ENCODE assay signal across 2 cellular contexts in the genomic region with DNA sequence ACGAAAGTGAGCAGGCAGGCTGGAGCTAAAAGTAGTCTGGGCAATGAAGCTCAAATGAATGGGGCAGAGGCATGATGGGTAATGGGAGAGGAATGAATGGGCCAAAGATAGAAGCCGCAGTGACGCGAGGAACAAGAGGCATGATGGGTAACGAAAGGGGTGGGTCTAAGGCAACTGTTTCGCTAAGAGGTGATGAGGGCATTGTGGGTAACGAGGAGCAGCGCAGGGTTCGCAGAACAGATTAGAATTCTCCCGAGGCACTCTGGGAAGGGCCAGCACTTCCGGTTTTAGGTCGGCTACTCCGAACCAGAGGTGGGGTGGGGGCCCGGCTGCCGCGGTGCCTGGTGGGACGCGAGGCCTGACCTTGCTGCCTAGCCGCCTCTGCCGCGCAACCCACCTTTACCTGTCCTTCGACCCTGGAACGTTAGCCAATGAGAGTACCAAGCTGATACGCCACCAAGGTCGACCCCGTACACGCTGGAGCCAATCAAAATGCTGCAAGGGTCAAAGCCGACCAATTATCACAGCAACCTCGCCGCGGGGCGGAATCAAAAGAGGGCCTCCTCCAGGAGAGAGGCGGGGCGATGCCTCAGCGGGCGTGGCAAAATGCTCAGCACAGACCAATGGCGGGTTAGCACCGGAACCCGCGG.
TF ChIP-seq lines count a peak whose summit lies in the region.

No MANE protein-coding gene starts in this region.

TF ChIP-seq in WTC11, 78 proteins besides CTCF, POLR2A, EP300 and RAD21:
- peak; percentile 43; the same call in 1 of the 2 replicates for TF ChIP-seq ZNF121 (CRISPR knock-in tag; IDR thresholded peaks at IDR 0.05)
- peak; percentile 36; the same call in 1 of the 2 replicates for TF ChIP-seq TEAD1 (CRISPR knock-in tag; IDR thresholded peaks at IDR 0.05)
- TF ChIP-seq, protein P1, sequence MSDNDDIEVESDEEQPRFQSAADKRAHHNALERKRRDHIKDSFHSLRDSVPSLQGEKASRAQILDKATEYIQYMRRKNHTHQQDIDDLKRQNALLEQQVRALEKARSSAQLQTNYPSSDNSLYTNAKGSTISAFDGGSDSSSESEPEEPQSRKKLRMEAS (CRISPR knock-in tag; IDR thresholded peaks at IDR 0.05), result 0 out of 2 replicates have a peak, but pooled peaks have one; percentile 20
- TF ChIP-seq CREM (CRISPR knock-in tag; IDR thresholded peaks at IDR 0.05), result peak; percentile 17; the same call in 1 of the 2 replicates
- peak; percentile 88; the same call in 1 of the 2 replicates for TF ChIP-seq ETV6 (CRISPR knock-in tag; IDR thresholded peaks at IDR 0.05)
- TF ChIP-seq, protein P2, sequence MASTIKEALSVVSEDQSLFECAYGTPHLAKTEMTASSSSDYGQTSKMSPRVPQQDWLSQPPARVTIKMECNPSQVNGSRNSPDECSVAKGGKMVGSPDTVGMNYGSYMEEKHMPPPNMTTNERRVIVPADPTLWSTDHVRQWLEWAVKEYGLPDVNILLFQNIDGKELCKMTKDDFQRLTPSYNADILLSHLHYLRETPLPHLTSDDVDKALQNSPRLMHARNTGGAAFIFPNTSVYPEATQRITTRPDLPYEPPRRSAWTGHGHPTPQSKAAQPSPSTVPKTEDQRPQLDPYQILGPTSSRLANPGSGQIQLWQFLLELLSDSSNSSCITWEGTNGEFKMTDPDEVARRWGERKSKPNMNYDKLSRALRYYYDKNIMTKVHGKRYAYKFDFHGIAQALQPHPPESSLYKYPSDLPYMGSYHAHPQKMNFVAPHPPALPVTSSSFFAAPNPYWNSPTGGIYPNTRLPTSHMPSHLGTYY (CRISPR knock-in tag; IDR thresholded peaks at IDR 0.05), result peak; percentile 13; the same call in 1 of the 2 replicates
- TF ChIP-seq RORB (CRISPR knock-in tag; IDR thresholded peaks at IDR 0.05), result no peak
- no peak for TF ChIP-seq SOX15 (CRISPR knock-in tag; IDR thresholded peaks at IDR 0.05)
- TF ChIP-seq, protein P3, sequence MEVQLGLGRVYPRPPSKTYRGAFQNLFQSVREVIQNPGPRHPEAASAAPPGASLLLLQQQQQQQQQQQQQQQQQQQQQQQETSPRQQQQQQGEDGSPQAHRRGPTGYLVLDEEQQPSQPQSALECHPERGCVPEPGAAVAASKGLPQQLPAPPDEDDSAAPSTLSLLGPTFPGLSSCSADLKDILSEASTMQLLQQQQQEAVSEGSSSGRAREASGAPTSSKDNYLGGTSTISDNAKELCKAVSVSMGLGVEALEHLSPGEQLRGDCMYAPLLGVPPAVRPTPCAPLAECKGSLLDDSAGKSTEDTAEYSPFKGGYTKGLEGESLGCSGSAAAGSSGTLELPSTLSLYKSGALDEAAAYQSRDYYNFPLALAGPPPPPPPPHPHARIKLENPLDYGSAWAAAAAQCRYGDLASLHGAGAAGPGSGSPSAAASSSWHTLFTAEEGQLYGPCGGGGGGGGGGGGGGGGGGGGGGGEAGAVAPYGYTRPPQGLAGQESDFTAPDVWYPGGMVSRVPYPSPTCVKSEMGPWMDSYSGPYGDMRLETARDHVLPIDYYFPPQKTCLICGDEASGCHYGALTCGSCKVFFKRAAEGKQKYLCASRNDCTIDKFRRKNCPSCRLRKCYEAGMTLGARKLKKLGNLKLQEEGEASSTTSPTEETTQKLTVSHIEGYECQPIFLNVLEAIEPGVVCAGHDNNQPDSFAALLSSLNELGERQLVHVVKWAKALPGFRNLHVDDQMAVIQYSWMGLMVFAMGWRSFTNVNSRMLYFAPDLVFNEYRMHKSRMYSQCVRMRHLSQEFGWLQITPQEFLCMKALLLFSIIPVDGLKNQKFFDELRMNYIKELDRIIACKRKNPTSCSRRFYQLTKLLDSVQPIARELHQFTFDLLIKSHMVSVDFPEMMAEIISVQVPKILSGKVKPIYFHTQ (CRISPR knock-in tag; IDR thresholded peaks at IDR 0.05), result 0 out of 2 replicates have a peak, but pooled peaks have one; percentile 13
- peak; percentile 74; the same call in 1 of the 2 replicates for TF ChIP-seq FOXK1 (CRISPR knock-in tag; IDR thresholded peaks at IDR 0.05)
- TF ChIP-seq TP53 (CRISPR knock-in tag; IDR thresholded peaks at IDR 0.05), result no peak
- TF ChIP-seq GABPB1 (CRISPR knock-in tag; IDR thresholded peaks at IDR 0.05), result peak; percentile 80
- TF ChIP-seq PRRX2 (CRISPR knock-in tag; IDR thresholded peaks at IDR 0.05), result 0 out of 2 replicates have a peak, but pooled peaks have one; percentile 37
- TF ChIP-seq, protein P4, sequence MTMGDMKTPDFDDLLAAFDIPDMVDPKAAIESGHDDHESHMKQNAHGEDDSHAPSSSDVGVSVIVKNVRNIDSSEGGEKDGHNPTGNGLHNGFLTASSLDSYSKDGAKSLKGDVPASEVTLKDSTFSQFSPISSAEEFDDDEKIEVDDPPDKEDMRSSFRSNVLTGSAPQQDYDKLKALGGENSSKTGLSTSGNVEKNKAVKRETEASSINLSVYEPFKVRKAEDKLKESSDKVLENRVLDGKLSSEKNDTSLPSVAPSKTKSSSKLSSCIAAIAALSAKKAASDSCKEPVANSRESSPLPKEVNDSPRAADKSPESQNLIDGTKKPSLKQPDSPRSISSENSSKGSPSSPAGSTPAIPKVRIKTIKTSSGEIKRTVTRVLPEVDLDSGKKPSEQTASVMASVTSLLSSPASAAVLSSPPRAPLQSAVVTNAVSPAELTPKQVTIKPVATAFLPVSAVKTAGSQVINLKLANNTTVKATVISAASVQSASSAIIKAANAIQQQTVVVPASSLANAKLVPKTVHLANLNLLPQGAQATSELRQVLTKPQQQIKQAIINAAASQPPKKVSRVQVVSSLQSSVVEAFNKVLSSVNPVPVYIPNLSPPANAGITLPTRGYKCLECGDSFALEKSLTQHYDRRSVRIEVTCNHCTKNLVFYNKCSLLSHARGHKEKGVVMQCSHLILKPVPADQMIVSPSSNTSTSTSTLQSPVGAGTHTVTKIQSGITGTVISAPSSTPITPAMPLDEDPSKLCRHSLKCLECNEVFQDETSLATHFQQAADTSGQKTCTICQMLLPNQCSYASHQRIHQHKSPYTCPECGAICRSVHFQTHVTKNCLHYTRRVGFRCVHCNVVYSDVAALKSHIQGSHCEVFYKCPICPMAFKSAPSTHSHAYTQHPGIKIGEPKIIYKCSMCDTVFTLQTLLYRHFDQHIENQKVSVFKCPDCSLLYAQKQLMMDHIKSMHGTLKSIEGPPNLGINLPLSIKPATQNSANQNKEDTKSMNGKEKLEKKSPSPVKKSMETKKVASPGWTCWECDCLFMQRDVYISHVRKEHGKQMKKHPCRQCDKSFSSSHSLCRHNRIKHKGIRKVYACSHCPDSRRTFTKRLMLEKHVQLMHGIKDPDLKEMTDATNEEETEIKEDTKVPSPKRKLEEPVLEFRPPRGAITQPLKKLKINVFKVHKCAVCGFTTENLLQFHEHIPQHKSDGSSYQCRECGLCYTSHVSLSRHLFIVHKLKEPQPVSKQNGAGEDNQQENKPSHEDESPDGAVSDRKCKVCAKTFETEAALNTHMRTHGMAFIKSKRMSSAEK (CRISPR knock-in tag; IDR thresholded peaks at IDR 0.05; ENCODE audit: borderline replicate concordance), result peak; percentile 80; the same call in 1 of the 2 replicates
- TF ChIP-seq NFE2L1 (CRISPR knock-in tag; IDR thresholded peaks at IDR 0.05), result 0 out of 2 replicates have a peak, but pooled peaks have one; percentile 7
- TF ChIP-seq, protein P5, sequence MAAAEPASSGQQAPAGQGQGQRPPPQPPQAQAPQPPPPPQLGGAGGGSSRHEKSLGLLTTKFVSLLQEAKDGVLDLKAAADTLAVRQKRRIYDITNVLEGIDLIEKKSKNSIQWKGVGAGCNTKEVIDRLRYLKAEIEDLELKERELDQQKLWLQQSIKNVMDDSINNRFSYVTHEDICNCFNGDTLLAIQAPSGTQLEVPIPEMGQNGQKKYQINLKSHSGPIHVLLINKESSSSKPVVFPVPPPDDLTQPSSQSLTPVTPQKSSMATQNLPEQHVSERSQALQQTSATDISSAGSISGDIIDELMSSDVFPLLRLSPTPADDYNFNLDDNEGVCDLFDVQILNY (CRISPR knock-in tag; IDR thresholded peaks at IDR 0.05), result no peak
- peak; percentile 85 for TF ChIP-seq EMX1 (CRISPR knock-in tag; IDR thresholded peaks at IDR 0.05)
- TF ChIP-seq NR2C2 (CRISPR knock-in tag; IDR thresholded peaks at IDR 0.05), result peak; percentile 70

TF ChIP-seq in H1, 55 proteins besides CTCF, POLR2A, EP300 and RAD21 (continues in another document):
- TF ChIP-seq BCL11A (IDR thresholded peaks at IDR 0.05; ENCODE audit: low read depth in 2 of 2, low read length in 2 of 2) (no peak), SP1 (IDR thresholded peaks at IDR 0.05; ENCODE audit: low read depth, low read length) (no peak), RNF2 (IDR thresholded peaks at IDR 0.05; ENCODE audit: borderline replicate concordance, low read depth, low read length, missing control alignments, poor library complexity, severe bottlenecking) (no peak), CBX8 (IDR thresholded peaks at IDR 0.05; ENCODE audit: borderline replicate concordance, low read depth, low read length) (no peak), SAP30 (IDR thresholded peaks at IDR 0.05; ENCODE audit: insufficient read depth, insufficient replicate concordance, low read length) (no peak), TEAD4 (IDR thresholded peaks at IDR 0.05; ENCODE audit: low read depth, low read length) (no peak), NANOG (IDR thresholded peaks at IDR 0.05; ENCODE audit: insufficient read depth, low read depth, low read length, poor library complexity, severe bottlenecking) (peak; percentile 20), JUN (IDR thresholded peaks at IDR 0.05; ENCODE audit: low read depth, low read length) (no peak), SIX5 (IDR thresholded peaks at IDR 0.05; ENCODE audit: low read depth, low read length) (0 out of 2 replicates have a peak, but pooled peaks have one; percentile 4), TAF1 (IDR thresholded peaks at IDR 0.05; ENCODE audit: low read depth, low read length) (peak; percentile 71), RBBP5 (IDR thresholded peaks at IDR 0.05; ENCODE audit: borderline replicate concordance, low read depth, low read length) (no peak), CEBPB (IDR thresholded peaks at IDR 0.05; ENCODE audit: low read depth, low read length) (no peak), SIRT6 (IDR thresholded peaks at IDR 0.05; ENCODE audit: low read length) (no peak), GABPA (IDR thresholded peaks at IDR 0.05; ENCODE audit: borderline replicate concordance, insufficient read depth, low read length) (peak; percentile 43; the same call in 1 of the 2 replicates), KDM4A (IDR thresholded peaks at IDR 0.05; ENCODE audit: low read depth, low read length, severe bottlenecking) (no peak), HDAC6 (IDR thresholded peaks at IDR 0.05; ENCODE audit: low read depth, low read length) (no peak), POLR2AphosphoS5 (IDR thresholded peaks at IDR 0.05; ENCODE audit: low read depth, low read length) (peak; percentile 98), GTF2F1 (IDR thresholded peaks at IDR 0.05; ENCODE audit: borderline replicate concordance, low read depth, low read length) (no peak), RFX5 (IDR thresholded peaks at IDR 0.05; ENCODE audit: borderline replicate concordance, low read depth, low read length) (no peak)
- TF ChIP-seq, protein P6, sequence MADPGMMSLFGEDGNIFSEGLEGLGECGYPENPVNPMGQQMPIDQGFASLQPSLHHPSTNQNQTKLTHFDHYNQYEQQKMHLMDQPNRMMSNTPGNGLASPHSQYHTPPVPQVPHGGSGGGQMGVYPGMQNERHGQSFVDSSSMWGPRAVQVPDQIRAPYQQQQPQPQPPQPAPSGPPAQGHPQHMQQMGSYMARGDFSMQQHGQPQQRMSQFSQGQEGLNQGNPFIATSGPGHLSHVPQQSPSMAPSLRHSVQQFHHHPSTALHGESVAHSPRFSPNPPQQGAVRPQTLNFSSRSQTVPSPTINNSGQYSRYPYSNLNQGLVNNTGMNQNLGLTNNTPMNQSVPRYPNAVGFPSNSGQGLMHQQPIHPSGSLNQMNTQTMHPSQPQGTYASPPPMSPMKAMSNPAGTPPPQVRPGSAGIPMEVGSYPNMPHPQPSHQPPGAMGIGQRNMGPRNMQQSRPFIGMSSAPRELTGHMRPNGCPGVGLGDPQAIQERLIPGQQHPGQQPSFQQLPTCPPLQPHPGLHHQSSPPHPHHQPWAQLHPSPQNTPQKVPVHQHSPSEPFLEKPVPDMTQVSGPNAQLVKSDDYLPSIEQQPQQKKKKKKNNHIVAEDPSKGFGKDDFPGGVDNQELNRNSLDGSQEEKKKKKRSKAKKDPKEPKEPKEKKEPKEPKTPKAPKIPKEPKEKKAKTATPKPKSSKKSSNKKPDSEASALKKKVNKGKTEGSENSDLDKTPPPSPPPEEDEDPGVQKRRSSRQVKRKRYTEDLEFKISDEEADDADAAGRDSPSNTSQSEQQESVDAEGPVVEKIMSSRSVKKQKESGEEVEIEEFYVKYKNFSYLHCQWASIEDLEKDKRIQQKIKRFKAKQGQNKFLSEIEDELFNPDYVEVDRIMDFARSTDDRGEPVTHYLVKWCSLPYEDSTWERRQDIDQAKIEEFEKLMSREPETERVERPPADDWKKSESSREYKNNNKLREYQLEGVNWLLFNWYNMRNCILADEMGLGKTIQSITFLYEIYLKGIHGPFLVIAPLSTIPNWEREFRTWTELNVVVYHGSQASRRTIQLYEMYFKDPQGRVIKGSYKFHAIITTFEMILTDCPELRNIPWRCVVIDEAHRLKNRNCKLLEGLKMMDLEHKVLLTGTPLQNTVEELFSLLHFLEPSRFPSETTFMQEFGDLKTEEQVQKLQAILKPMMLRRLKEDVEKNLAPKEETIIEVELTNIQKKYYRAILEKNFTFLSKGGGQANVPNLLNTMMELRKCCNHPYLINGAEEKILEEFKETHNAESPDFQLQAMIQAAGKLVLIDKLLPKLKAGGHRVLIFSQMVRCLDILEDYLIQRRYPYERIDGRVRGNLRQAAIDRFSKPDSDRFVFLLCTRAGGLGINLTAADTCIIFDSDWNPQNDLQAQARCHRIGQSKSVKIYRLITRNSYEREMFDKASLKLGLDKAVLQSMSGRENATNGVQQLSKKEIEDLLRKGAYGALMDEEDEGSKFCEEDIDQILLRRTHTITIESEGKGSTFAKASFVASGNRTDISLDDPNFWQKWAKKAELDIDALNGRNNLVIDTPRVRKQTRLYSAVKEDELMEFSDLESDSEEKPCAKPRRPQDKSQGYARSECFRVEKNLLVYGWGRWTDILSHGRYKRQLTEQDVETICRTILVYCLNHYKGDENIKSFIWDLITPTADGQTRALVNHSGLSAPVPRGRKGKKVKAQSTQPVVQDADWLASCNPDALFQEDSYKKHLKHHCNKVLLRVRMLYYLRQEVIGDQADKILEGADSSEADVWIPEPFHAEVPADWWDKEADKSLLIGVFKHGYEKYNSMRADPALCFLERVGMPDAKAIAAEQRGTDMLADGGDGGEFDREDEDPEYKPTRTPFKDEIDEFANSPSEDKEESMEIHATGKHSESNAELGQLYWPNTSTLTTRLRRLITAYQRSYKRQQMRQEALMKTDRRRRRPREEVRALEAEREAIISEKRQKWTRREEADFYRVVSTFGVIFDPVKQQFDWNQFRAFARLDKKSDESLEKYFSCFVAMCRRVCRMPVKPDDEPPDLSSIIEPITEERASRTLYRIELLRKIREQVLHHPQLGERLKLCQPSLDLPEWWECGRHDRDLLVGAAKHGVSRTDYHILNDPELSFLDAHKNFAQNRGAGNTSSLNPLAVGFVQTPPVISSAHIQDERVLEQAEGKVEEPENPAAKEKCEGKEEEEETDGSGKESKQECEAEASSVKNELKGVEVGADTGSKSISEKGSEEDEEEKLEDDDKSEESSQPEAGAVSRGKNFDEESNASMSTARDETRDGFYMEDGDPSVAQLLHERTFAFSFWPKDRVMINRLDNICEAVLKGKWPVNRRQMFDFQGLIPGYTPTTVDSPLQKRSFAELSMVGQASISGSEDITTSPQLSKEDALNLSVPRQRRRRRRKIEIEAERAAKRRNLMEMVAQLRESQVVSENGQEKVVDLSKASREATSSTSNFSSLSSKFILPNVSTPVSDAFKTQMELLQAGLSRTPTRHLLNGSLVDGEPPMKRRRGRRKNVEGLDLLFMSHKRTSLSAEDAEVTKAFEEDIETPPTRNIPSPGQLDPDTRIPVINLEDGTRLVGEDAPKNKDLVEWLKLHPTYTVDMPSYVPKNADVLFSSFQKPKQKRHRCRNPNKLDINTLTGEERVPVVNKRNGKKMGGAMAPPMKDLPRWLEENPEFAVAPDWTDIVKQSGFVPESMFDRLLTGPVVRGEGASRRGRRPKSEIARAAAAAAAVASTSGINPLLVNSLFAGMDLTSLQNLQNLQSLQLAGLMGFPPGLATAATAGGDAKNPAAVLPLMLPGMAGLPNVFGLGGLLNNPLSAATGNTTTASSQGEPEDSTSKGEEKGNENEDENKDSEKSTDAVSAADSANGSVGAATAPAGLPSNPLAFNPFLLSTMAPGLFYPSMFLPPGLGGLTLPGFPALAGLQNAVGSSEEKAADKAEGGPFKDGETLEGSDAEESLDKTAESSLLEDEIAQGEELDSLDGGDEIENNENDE (IDR thresholded peaks at IDR 0.05; ENCODE audit: insufficient replicate concordance, low read length), result no peak
